ENCODE assay signal across 33 cellular contexts in genomic region chr2:20099780-20100179, GRCh38.
"Had no signal": no experiment of that assay in that cellular context is flagged by ENCODE, and none has a peak within 500 bp of the region (broad histone marks: within the 10 kb centered on the region; RNA-seq: fewer than 3 reads in every experiment).

No MANE protein-coding gene starts in this region.

- H3K4me3 Mint-ChIP-seq: activated CD4-positive, alpha-beta T cell treated with anti-CD3 and anti-CD28 coated beads for 36 hours; activated CD4-positive, alpha-beta T cell treated with anti-CD3 and anti-CD28 coated beads, Interleukin-2, amount 10 ng/mL, durations not matched to agents 7 days and 5 days; activated CD8-positive, alpha-beta T cell treated with anti-CD3 and anti-CD28 coated beads, Interleukin-2, amount 10 ng/mL, durations not matched to agents 7 days and 5 days; activated naive CD4-positive, alpha-beta T cell treated with anti-CD3 and anti-CD28 coated beads, Interleukin-2, amount 50 U/mL, for 24 hours; activated naive CD8-positive, alpha-beta T cell treated with anti-CD3 and anti-CD28 coated beads, Interleukin-2, amount 10 ng/mL, durations not matched to agents 7 days and 5 days; activated T-cell treated with anti-CD3 and anti-CD28 coated beads, Interleukin-2, amount 50 U/mL, for 24 hours; T-helper 1 cell treated with Interleukin-12 subunit alpha and Interleukin-12 subunit beta and Interleukin-4 antibody, amounts not matched to agents 30 μg/mL and 1 μg/mL, for 36 hours; T-helper 2 cell treated with Interferon-gamma antibody and Interleukin-4, amounts not matched to agents 5 μg/mL and 100 μg/mL, for 36 hours had no signal

- H3K27me3 ChIP-seq: ascending aorta, cardiac muscle cell, Peyer's patch, SJSA1 had no signal

- H3K9ac ChIP-seq: KMS-11, SK-N-SH had no signal

- DNase-seq: activated CD4-positive, alpha-beta T cell treated with anti-CD3 and anti-CD28 coated beads for 36 hours; activated CD4-positive, alpha-beta T cell treated with anti-CD3 and anti-CD28 coated beads, Interleukin-2, amount 10 ng/mL, durations not matched to agents 7 days and 5 days; activated CD4-positive, alpha-beta T cell treated with anti-CD3 and anti-CD28 coated beads, Interleukin-2, amount 50 U/mL, for 48 hours; activated CD8-positive, alpha-beta T cell treated with anti-CD3 and anti-CD28 coated beads, Interleukin-2, amount 10 ng/mL, durations not matched to agents 7 days and 5 days; activated gamma-delta T cell; activated naive CD4-positive, alpha-beta T cell treated with Interleukin-2 at 50 U/mL for 16 hours; activated naive CD8-positive, alpha-beta T cell treated with anti-CD3 and anti-CD28 coated beads, Interleukin-2, amount 10 ng/mL, durations not matched to agents 7 days and 5 days; activated T-cell treated with anti-CD3 and anti-CD28 coated beads, Interleukin-2, amount 50 U/mL, for 24 hours; amygdala; MV-4-11; NCI-H1092; NCI-H1436 treated with DMSO at 0.1 percent for 48 hours; NCI-H1694 treated with DMSO at 0.1 percent for 48 hours; NCI-H2029; NCI-H2171; NCI-H510A; NCI-H526; NCI-H748 treated with DMSO at 0.1 percent for 48 hours; NK-92 treated with Interleukin-12 subunit alpha and Interleukin-12 subunit beta, amount 100 ng/mL, for 24 hours; PC-3; Peyer's patch; RPMI8226; SHP77 treated with DMSO at 0.1 percent for 48 hours; SK-N-SH had no signal

- H3K4me1 Mint-ChIP-seq: activated CD4-positive, alpha-beta T cell treated with anti-CD3 and anti-CD28 coated beads for 36 hours; activated naive CD4-positive, alpha-beta T cell treated with anti-CD3 and anti-CD28 coated beads, Interleukin-2, amount 50 U/mL, for 24 hours had no signal

- H3K36me3 ChIP-seq: ascending aorta, cardiac muscle cell, Peyer's patch, SJSA1 had no signal

- H3K4me2 ChIP-seq: KMS-11, SK-N-SH had no signal

- H3K27ac Mint-ChIP-seq: activated CD4-positive, alpha-beta T cell treated with anti-CD3 and anti-CD28 coated beads for 36 hours; activated CD4-positive, alpha-beta T cell treated with anti-CD3 and anti-CD28 coated beads, Interleukin-2, amount 10 ng/mL, durations not matched to agents 7 days and 5 days; activated CD8-positive, alpha-beta T cell treated with anti-CD3 and anti-CD28 coated beads, Interleukin-2, amount 10 ng/mL, durations not matched to agents 7 days and 5 days; activated naive CD4-positive, alpha-beta T cell treated with anti-CD3 and anti-CD28 coated beads, Interleukin-2, amount 50 U/mL, for 24 hours; activated naive CD8-positive, alpha-beta T cell treated with anti-CD3 and anti-CD28 coated beads, Interleukin-2, amount 10 ng/mL, durations not matched to agents 7 days and 5 days; activated T-cell treated with anti-CD3 and anti-CD28 coated beads, Interleukin-2, amount 50 U/mL, for 24 hours; activated T-helper 2 cell treated with anti-CD3 and anti-CD28 coated beads, Interferon-gamma antibody, Interleukin-2, Interleukin-4, amounts not matched to agents 10 μg/mL and 5 μg/mL and 100 μg/mL, durations not matched to agents 14 hours and 24 hours and 36 hours; T-helper 1 cell treated with Interleukin-12 subunit alpha and Interleukin-12 subunit beta and Interleukin-4 antibody, amounts not matched to agents 30 μg/mL and 1 μg/mL, for 36 hours; T-helper 2 cell treated with Interferon-gamma antibody and Interleukin-4, amounts not matched to agents 5 μg/mL and 100 μg/mL, for 36 hours had no signal

- H3K4me3 ChIP-seq: ascending aorta, cardiac muscle cell, Peyer's patch, SJSA1 had no signal

- H3K36me3 Mint-ChIP-seq: activated naive CD4-positive, alpha-beta T cell treated with anti-CD3 and anti-CD28 coated beads, Interleukin-2, amount 50 U/mL, for 24 hours; activated naive CD8-positive, alpha-beta T cell treated with anti-CD3 and anti-CD28 coated beads, Interleukin-2, amount 10 ng/mL, durations not matched to agents 7 days and 5 days had no signal

- ATAC-seq: activated CD4-positive, alpha-beta T cell treated with anti-CD3 and anti-CD28 coated beads for 36 hours; activated CD4-positive, CD25-positive, alpha-beta regulatory T cell treated with anti-CD3 and anti-CD28 coated beads, Interleukin-2, amount 50 U/mL, for 24 hours; activated CD8-positive, alpha-beta T cell treated with anti-CD3 and anti-CD28 coated beads, Interleukin-2, amount 10 ng/mL, durations not matched to agents 7 days and 5 days; PC-3 had no signal

- H3K9me3 ChIP-seq: ascending aorta, SK-N-SH had no signal

- H3K4me1 ChIP-seq: ascending aorta, Peyer's patch had no signal

- H3K9me3 Mint-ChIP-seq: activated naive CD4-positive, alpha-beta T cell treated with anti-CD3 and anti-CD28 coated beads, Interleukin-2, amount 50 U/mL, for 24 hours; activated T-cell treated with anti-CD3 and anti-CD28 coated beads, Interleukin-2, amount 50 U/mL, for 24 hours had no signal

- H3K27ac ChIP-seq: ascending aorta, cardiac muscle cell, KMS-11, Peyer's patch, SJSA1 had no signal
